ENCODE assay signal across 21 cellular contexts in genomic region chr6:32906539-32906938, GRCh38. TPM values are rescaled to one million over a fixed set of nuclear protein-coding genes. Genes with fewer than 3 reads are reported as not detected.
DNase-seq lines count a peak whose midpoint lies in the region; ATAC-seq, FAIRE-seq and TF ChIP-seq lines count a peak whose summit lies in the region.
"Had no signal": no experiment of that assay in that cellular context is flagged by ENCODE, and none has a peak within 500 bp of the region (broad histone marks: within the 10 kb centered on the region; RNA-seq: fewer than 3 reads in every experiment).

No MANE protein-coding gene starts in this region.

- no peak for DNase-seq in A549 (ENCODE audit: low read depth in 1 of 2, low spot score in 1 of 2)
- no peak for DNase-seq in H54 (ENCODE audit: insufficient read length, low spot score)
- peak; percentile 60 for DNase-seq in adipocyte (ENCODE audit: low read depth)
- DNase-seq in fibroblast of pulmonary artery (ENCODE audit: low read depth) = peak; percentile 42
- DNase-seq in cerebellar cortex (ENCODE audit: low spot score) = no peak
- DNase-seq in foreskin melanocyte = no peak
- DNase-seq in inferior parietal cortex (ENCODE audit: extremely low spot score) = no peak
- DNase-seq: activated naive CD4-positive, alpha-beta T cell treated with anti-CD3 and anti-CD28 coated beads for 36 hours; CD8-positive, alpha-beta memory T cell; dorsolateral prefrontal cortex; hippocampal formation; NCI-H2107; NCI-H774; nucleus accumbens; stimulated activated naive CD8-positive, alpha-beta T cell treated with anti-CD3 and anti-CD28 coated beads, Interleukin-15, amount 100 ng/mL, for 72 hours; upper lobe of right lung had no signal

- no peaks in the 10 kb centered on the region for H3K27me3 Mint-ChIP-seq in activated T-helper 17 cell treated with anti-CD3 and anti-CD28 coated beads, Interleukin-2, amount 50 U/mL, for 72 hours

- H3K4me3 ChIP-seq in A549 = no peak overlapping the region
- no peak overlapping the region for H3K4me3 ChIP-seq in adipocyte (ENCODE audit: low read length)
- H3K4me3 ChIP-seq in fibroblast of pulmonary artery (replicated peaks; ENCODE audit: low read depth, low read length) = no peak overlapping the region
- H3K4me3 ChIP-seq: dorsolateral prefrontal cortex, PC-9, right atrium auricular region, upper lobe of right lung had no signal

- no peaks in the 10 kb centered on the region for H3K36me3 ChIP-seq in adipocyte (ENCODE audit: control insufficient read depth, insufficient read depth, low read length, severe bottlenecking)
- H3K36me3 ChIP-seq: right atrium auricular region had no signal

- FAIRE-seq in A549 (lab: Jason Lieb, UNC) (no peak), H54 (lab: Jason Lieb, UNC) (peak; percentile 89)

- H3K4me1 Mint-ChIP-seq in activated T-helper 17 cell treated with anti-CD3 and anti-CD28 coated beads, Interleukin-2, amount 50 U/mL, for 72 hours = no peaks in the 10 kb centered on the region
- H3K4me1 Mint-ChIP-seq: CD8-positive, alpha-beta memory T cell; stimulated activated naive CD8-positive, alpha-beta T cell treated with anti-CD3 and anti-CD28 coated beads, Interleukin-15, amount 100 ng/mL, for 72 hours had no signal

- TF ChIP-seq EP300 in A549 (IDR thresholded peaks at IDR 0.05) = no peak

- H3K9ac ChIP-seq in adipocyte (ENCODE audit: low read length) = no peak overlapping the region

- TF ChIP-seq RAD21 in A549 (conservative IDR thresholded peaks at IDR 0.05 in 1 of 2, IDR thresholded peaks at IDR 0.05 in 1 of 2) = no peak

- peak overlapping the region; percentile 53 for H3K4me2 ChIP-seq in A549
- H3K4me2 ChIP-seq: PC-9 had no signal

- ATAC-seq in A549 = no peak; a peak in 1 of 6 replicates
- no peak for ATAC-seq in activated T-helper 17 cell treated with anti-CD3 and anti-CD28 coated beads, Interleukin-2, amount 50 U/mL, for 72 hours (replicated peaks)
- ATAC-seq: esophagus mucosa; left lobe of liver; stimulated activated naive CD8-positive, alpha-beta T cell treated with anti-CD3 and anti-CD28 coated beads, Interleukin-15, amount 100 ng/mL, for 72 hours; upper lobe of right lung had no signal

- H3K4me1 ChIP-seq in A549 = peaks cover 71% of the 10 kb centered on the region
- H3K4me1 ChIP-seq in adipocyte (ENCODE audit: control insufficient read depth, insufficient read depth, low read length) = peaks cover 3% of the 10 kb centered on the region
- H3K4me1 ChIP-seq: right atrium auricular region, upper lobe of right lung had no signal

- H3K27me3 ChIP-seq in adipocyte (replicated peaks; ENCODE audit: control insufficient read depth, insufficient read depth, low read length) = no peaks in the 10 kb centered on the region
- H3K27me3 ChIP-seq: right atrium auricular region, upper lobe of right lung had no signal

- H3K4me3 Mint-ChIP-seq in activated T-helper 17 cell treated with anti-CD3 and anti-CD28 coated beads, Interleukin-2, amount 50 U/mL, for 72 hours = no peak overlapping the region
- H3K4me3 Mint-ChIP-seq: activated naive CD4-positive, alpha-beta T cell treated with anti-CD3 and anti-CD28 coated beads for 36 hours; CD8-positive, alpha-beta memory T cell; stimulated activated naive CD8-positive, alpha-beta T cell treated with anti-CD3 and anti-CD28 coated beads, Interleukin-15, amount 100 ng/mL, for 72 hours had no signal

- no peak for TF ChIP-seq POLR2A in A549 (IDR thresholded peaks at IDR 0.05; ENCODE audit: low read length)
- TF ChIP-seq POLR2A in H54 (IDR thresholded peaks at IDR 0.05; ENCODE audit: low read depth, low read length) = no peak

- H3K9me3 ChIP-seq in A549 (no peaks in the 10 kb centered on the region), adipocyte (ENCODE audit: control insufficient read depth, low read length) (no peaks in the 10 kb centered on the region)
- H3K9me3 ChIP-seq: right atrium auricular region, upper lobe of right lung had no signal

- H3K27ac ChIP-seq in A549 = peak overlapping the region; percentile 41 to 70; a peak in 5 of 6 replicates
- H3K27ac ChIP-seq: dorsolateral prefrontal cortex, PC-9, right atrium auricular region, upper lobe of right lung had no signal

- 6% methylated on average over 1 of the region's 1 CpG for WGBS in A549 (ENCODE audit: missing lambda C conversion rate)

- H3K27ac Mint-ChIP-seq in activated T-helper 17 cell treated with anti-CD3 and anti-CD28 coated beads, Interleukin-2, amount 50 U/mL, for 72 hours = no peak overlapping the region
- H3K27ac Mint-ChIP-seq: activated naive CD4-positive, alpha-beta T cell treated with anti-CD3 and anti-CD28 coated beads for 36 hours; CD8-positive, alpha-beta memory T cell; stimulated activated naive CD8-positive, alpha-beta T cell treated with anti-CD3 and anti-CD28 coated beads, Interleukin-15, amount 100 ng/mL, for 72 hours had no signal

- H3K36me3 Mint-ChIP-seq in activated T-helper 17 cell treated with anti-CD3 and anti-CD28 coated beads, Interleukin-2, amount 50 U/mL, for 72 hours (ENCODE audit: low read depth) = peaks cover 4% of the 10 kb centered on the region

- POLR2A ChIA-PET in A549 (lab: Yijun Ruan, JAX) = no interaction called here

- CTCF ChIA-PET in A549 (lab: Yijun Ruan, JAX) = interaction anchor here (1.0 to 1.1 kb wide), 3 partner anchors 8 to 27 kb away, joined by 3 to 4 read pairs (median 4); no protein-coding TSS in a partner anchor

- no peak for TF ChIP-seq CTCF in A549 (IDR thresholded peaks at IDR 0.05)
- TF ChIP-seq CTCF in fibroblast of pulmonary artery (IDR thresholded peaks at IDR 0.05; ENCODE audit: low read length, missing control alignments) = no peak

- H3K9me3 Mint-ChIP-seq in activated T-helper 17 cell treated with anti-CD3 and anti-CD28 coated beads, Interleukin-2, amount 50 U/mL, for 72 hours = no peaks in the 10 kb centered on the region
- H3K9me3 Mint-ChIP-seq: activated naive CD4-positive, alpha-beta T cell treated with anti-CD3 and anti-CD28 coated beads for 36 hours; CD8-positive, alpha-beta memory T cell; stimulated activated naive CD8-positive, alpha-beta T cell treated with anti-CD3 and anti-CD28 coated beads, Interleukin-15, amount 100 ng/mL, for 72 hours had no signal

TF ChIP-seq in A549, 52 proteins besides CTCF, POLR2A, EP300 and RAD21 (continues in another document):
- no peak for TF ChIP-seq CBX8 (IDR thresholded peaks at IDR 0.05)
- no peak for TF ChIP-seq HMGXB4 (CRISPR knock-in tag; IDR thresholded peaks at IDR 0.05; ENCODE audit: borderline replicate concordance)
- peak; percentile 18 to 84; a peak in 3 of 4 replicates for TF ChIP-seq CEBPB (IDR thresholded peaks at IDR 0.05)
- no peak for TF ChIP-seq HOXB13 (CRISPR knock-in tag; IDR thresholded peaks at IDR 0.05; ENCODE audit: low read depth)
- TF ChIP-seq CHD4 (IDR thresholded peaks at IDR 0.05; ENCODE audit: borderline replicate concordance) = no peak
- TF ChIP-seq PHF8 (IDR thresholded peaks at IDR 0.05; ENCODE audit: borderline replicate concordance, low read depth) = no peak
- no peak for TF ChIP-seq EHMT2 (IDR thresholded peaks at IDR 0.05; ENCODE audit: low read depth)
- TF ChIP-seq GATA3 (IDR thresholded peaks at IDR 0.05; ENCODE audit: borderline replicate concordance) = peak; percentile 52; the same call in 1 of the 2 replicates
- no peak for TF ChIP-seq MAZ (IDR thresholded peaks at IDR 0.05; ENCODE audit: borderline replicate concordance, low read depth, low read length)

RNA-seq across cellular contexts. Expression of gene HLA-DMB, which starts 34.3 kb away (rescaled TPM):
- polyA plus RNA-seq in A549 (2011; rRNA removed) (14.3 and 21.6 TPM in 2 replicates), A549 (2017; fragmentation: RNase III; extraction: RNeasy Plus Mini Kit Qiagen cat#74134 plus additional on column Dnase treatment) (2.1 to 3.7 TPM (median 3.0 TPM) in 3 replicates)
- 2.8 and 3.4 TPM in 2 replicates for polyA plus RNA-seq in A549 (2012; cell fraction: cytosol; rRNA removed)
- polyA plus RNA-seq in A549 (2012; cell fraction: nucleus; rRNA removed) = 2.4 and 2.6 TPM in 2 replicates
- 5.6 and 12.2 TPM in 2 replicates for polyA minus RNA-seq in A549 (2011; rRNA and poly(A)+ RNA removed)
- total RNA-seq in activated T-helper 17 cell treated with anti-CD3 and anti-CD28 coated beads, Interleukin-2, amount 50 U/mL, for 72 hours = 10 to 100 TPM in 1 of 2 donors, 1 to 10 TPM in 1; 2.7 to 17.7 TPM

RNA-seq across cellular contexts. Expression of gene HLA-DMA, which starts 46.4 kb away (rescaled TPM):
- polyA plus RNA-seq in A549 (2011; rRNA removed) = 5.6 and 7.0 TPM in 2 replicates
- 2.7 and 3.4 TPM in 2 replicates for polyA plus RNA-seq in A549 (2012; cell fraction: cytosol; rRNA removed)
- 4.2 and 7.4 TPM in 2 replicates for polyA plus RNA-seq in A549 (2012; cell fraction: nucleus; rRNA removed)
- 2.5 to 2.8 TPM (median 2.5 TPM) in 3 replicates for polyA plus RNA-seq in A549 (2017; fragmentation: RNase III; extraction: RNeasy Plus Mini Kit Qiagen cat#74134 plus additional on column Dnase treatment)
- polyA minus RNA-seq in A549 (2011; rRNA and poly(A)+ RNA removed) = 4.2 and 5.5 TPM in 2 replicates
- 10 to 100 TPM; 22.4 to 53.8 TPM for total RNA-seq in activated T-helper 17 cell treated with anti-CD3 and anti-CD28 coated beads, Interleukin-2, amount 50 U/mL, for 72 hours

RNA-seq across cellular contexts. Expression of gene PSMB9, which starts 52.5 kb away (rescaled TPM):
- polyA plus RNA-seq in A549 (2011; rRNA removed) (11.7 and 12.5 TPM in 2 replicates), A549 (2017; fragmentation: RNase III; extraction: RNeasy Plus Mini Kit Qiagen cat#74134 plus additional on column Dnase treatment) (9.2 to 18.9 TPM (median 12.0 TPM) in 3 replicates)
- 39.1 TPM in 2 replicates for polyA plus RNA-seq in A549 (2012; cell fraction: cytosol; rRNA removed)
- polyA plus RNA-seq in A549 (2012; cell fraction: nucleus; rRNA removed) = 18.5 and 19.2 TPM in 2 replicates
- 8.1 and 8.9 TPM in 2 replicates for polyA minus RNA-seq in A549 (2011; rRNA and poly(A)+ RNA removed)
- total RNA-seq in activated T-helper 17 cell treated with anti-CD3 and anti-CD28 coated beads, Interleukin-2, amount 50 U/mL, for 72 hours = 100 to 1,000 TPM; 203 to 215 TPM

RNA-seq across cellular contexts. Expression of gene TAP1, which starts 53.0 kb away (rescaled TPM):
- polyA plus RNA-seq in A549 (2011; rRNA removed) = 21.2 and 28.2 TPM in 2 replicates
- polyA plus RNA-seq in A549 (2012; cell fraction: cytosol; rRNA removed) = 16.4 and 19.8 TPM in 2 replicates
- 24.1 and 26.7 TPM in 2 replicates for polyA plus RNA-seq in A549 (2012; cell fraction: nucleus; rRNA removed)
- polyA plus RNA-seq in A549 (2017; fragmentation: RNase III; extraction: RNeasy Plus Mini Kit Qiagen cat#74134 plus additional on column Dnase treatment) = 19.0 to 25.8 TPM (median 21.4 TPM) in 3 replicates
- polyA minus RNA-seq in A549 (2011; rRNA and poly(A)+ RNA removed) = 24.5 and 30.3 TPM in 2 replicates
- total RNA-seq in activated T-helper 17 cell treated with anti-CD3 and anti-CD28 coated beads, Interleukin-2, amount 50 U/mL, for 72 hours = 100 to 1,000 TPM; 302 to 387 TPM

Comparison
In these comparisons a context has a peak if more than half of its experiments do, and no peak if none do; other contexts are left out.
1. DNase-seq: peak in adipocyte (single experiment) and fibroblast of pulmonary artery (single experiment); none in A549 (0 of 2), H54 (single experiment), cerebellar cortex (single experiment), foreskin melanocyte (single experiment) and inferior parietal cortex (single experiment).